8 cellular contexts compared by ENCODE assay signal in the genomic region with DNA sequence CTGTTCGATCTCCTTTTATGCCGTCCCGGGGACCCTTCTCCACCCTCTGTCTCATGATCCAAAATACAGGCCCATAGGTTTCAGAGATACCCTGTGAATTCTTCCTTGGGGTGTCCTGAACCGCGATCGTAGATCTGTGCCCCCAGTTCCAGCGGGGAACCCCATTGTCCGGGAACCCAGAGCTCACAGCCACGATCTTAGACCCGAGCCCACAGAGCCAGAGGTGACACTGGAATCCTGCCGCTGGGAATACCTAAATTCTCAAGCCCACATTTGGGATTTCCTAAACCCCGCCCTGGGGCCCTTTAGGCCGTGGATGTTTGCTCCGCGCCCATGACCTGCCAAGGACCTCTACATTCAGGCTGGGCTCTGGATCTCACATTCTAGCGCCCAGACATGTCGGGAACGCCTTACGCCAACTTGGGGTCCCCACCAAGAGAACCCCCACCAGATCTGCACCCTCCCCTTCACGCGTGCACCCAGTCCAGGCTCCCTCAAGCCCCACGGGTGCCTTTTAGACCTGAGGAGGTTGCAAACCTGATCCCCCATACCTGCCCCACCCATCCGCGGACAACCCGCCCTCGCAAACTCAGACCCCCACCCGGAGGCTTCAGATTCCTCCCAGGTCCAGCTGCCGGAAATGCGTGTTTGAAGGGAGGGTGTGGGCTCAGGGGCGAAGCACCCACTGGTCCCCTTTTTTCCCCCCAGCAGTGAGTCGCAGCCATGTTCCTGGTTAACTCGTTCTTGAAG. TPM values are rescaled to one million over a fixed set of nuclear protein-coding genes. Genes with fewer than 3 reads are reported as not detected.
DNase-seq lines count a peak whose midpoint lies in the region; ATAC-seq, FAIRE-seq and TF ChIP-seq lines count a peak whose summit lies in the region.

No MANE protein-coding gene starts in this region.

- intact Hi-C loops in PC-9 (cut with micrococcal nuclease; ENCODE audit: unreplicated experiment), result no loop called here
- intact Hi-C loops in Right ventricle myocardium superior (cut with DNase I), result no loop called here
- intact Hi-C loops in pancreas (cut with DNase I), result no loop called here

- peaks cover 43% of the 10 kb centered on the region for H3K79me2 ChIP-seq in PC-9 (ENCODE audit: low read depth)

- H3K4me1 ChIP-seq in HUES48 (ENCODE audit: control insufficient read depth, insufficient read depth, low read length) (peaks cover 5% of the 10 kb centered on the region; the same call in 1 of the 2 replicates), PC-9 (replicated peaks; ENCODE audit: insufficient read depth) (peaks cover 44% of the 10 kb centered on the region), pancreas (peaks cover 0 to 18% (median 0%) of the 10 kb centered on the region in 3 donors)

- CTCF ChIA-PET in PC-9 (lab: Charles Lee), result interaction anchor here (1.4 kb wide), 1 partner anchor 12 kb away, joined by 4 read pairs; no protein-coding TSS in a partner anchor

- H2AFZ ChIP-seq in PC-9, result 0 out of 2 replicates have a peak overlapping the region, but pooled peaks have one; percentile 36

- H3K4me2 ChIP-seq in PC-9, result peak overlapping the region; percentile 77

- peak overlapping the region; percentile 88 for H3K9ac ChIP-seq in HUES48 (ENCODE audit: low read depth, low read length)

- peaks cover 62% of the 10 kb centered on the region for H3F3A ChIP-seq in PC-9 (ENCODE audit: insufficient read depth, low read depth)

- DNase-seq in stimulated activated CD4-positive, alpha-beta T cell treated with anti-CD3 and anti-CD28 coated beads, Interleukin-12 subunit alpha, Interleukin-12 subunit beta, amount 100 ng/mL, for 24 hours (ENCODE audit: low read depth in 2 of 2), result peak; percentile 22 to 45
- no peak for DNase-seq in stimulated activated CD4-positive, alpha-beta T cell treated with anti-CD3 and anti-CD28 coated beads, Interleukin-1b, Interleukin-23, amount 100 ng/mL, for 48 hours
- DNase-seq in PC-9 (peak; percentile 19 to 42), Right ventricle myocardium superior (peak; percentile 62), pancreas (peak in 5 of 6 donors; percentile 45 to 81 (median 56)), hippocampal formation (lab: John Stamatoyannopoulos, UW) (no peak)
- DNase-seq in activated naive CD4-positive, alpha-beta T cell treated with anti-CD3 and anti-CD28 coated beads, Interleukin-2, amount 50 U/mL, for 72 hours (ENCODE audit: low spot score in 2 of 2), result peak; percentile 37 to 65

- H3K27me3 ChIP-seq in HUES48 (ENCODE audit: control insufficient read depth, insufficient read depth, low read length) (no peaks in the 10 kb centered on the region), PC-9 (ENCODE audit: insufficient read depth, low read depth) (no peaks in the 10 kb centered on the region), pancreas (no peaks in the 10 kb centered on the region)

- H3K9me2 ChIP-seq in PC-9 (ENCODE audit: insufficient read depth), result no peaks in the 10 kb centered on the region

- peaks cover 30% of the 10 kb centered on the region for H4K20me1 ChIP-seq in PC-9 (ENCODE audit: insufficient read depth)

- WGBS in pancreas, 2 donors, result 0 to 1% methylated on average over 32 of the region's 32 CpGs

- H3K9me3 Mint-ChIP-seq in activated naive CD4-positive, alpha-beta T cell treated with anti-CD3 and anti-CD28 coated beads, Interleukin-2, amount 50 U/mL, for 72 hours, result peaks cover 4 to 5% of the 10 kb centered on the region in 2 donors

- TSS peak; percentile 89 for BruUV-seq in PC-9 (replicated peaks; lab: Mats Ljungman, UMichigan)

- POLR2A ChIA-PET in PC-9 (lab: Charles Lee; ENCODE audit: unreplicated experiment), result interaction anchor here (0.6 to 1.0 kb wide), 3 partner anchors 13 to 284 kb away, joined by 3 to 5 read pairs (median 4); no protein-coding TSS in a partner anchor

- no peaks in the 10 kb centered on the region for H3K9me3 ChIP-seq in HUES48 (ENCODE audit: control insufficient read depth, insufficient read depth, low read length)
- no peaks in the 10 kb centered on the region for H3K9me3 ChIP-seq in PC-9 (ENCODE audit: insufficient read depth, low read depth)
- H3K9me3 ChIP-seq in pancreas, result no peaks in the 10 kb centered on the region

- H3K4me3 ChIP-seq in HUES48 (ENCODE audit: low read depth, low read length) (peak overlapping the region; percentile 99), PC-9 (peak overlapping the region; percentile 98), pancreas (peak overlapping the region; percentile 68 to 95 (median 80))

- peak; percentile 19 to 51 for ATAC-seq in activated naive CD4-positive, alpha-beta T cell treated with anti-CD3 and anti-CD28 coated beads, Interleukin-2, amount 50 U/mL, for 72 hours
- ATAC-seq in Right ventricle myocardium superior (ENCODE audit: poor library complexity), result peak; percentile 40
- peak; percentile 20 to 37 (median 22) for ATAC-seq in pancreas

- H3K27ac Mint-ChIP-seq in activated naive CD4-positive, alpha-beta T cell treated with anti-CD3 and anti-CD28 coated beads, Interleukin-2, amount 50 U/mL, for 72 hours, result peak overlapping the region; percentile 95 to 99

- TF ChIP-seq CTCF in PC-9 (conservative IDR thresholded peaks at IDR 0.05) (no peak), pancreas (IDR thresholded peaks at IDR 0.05) (no peak)

- H3K36me3 ChIP-seq in HUES48 (ENCODE audit: control insufficient read depth, insufficient read depth, low read length) (peaks cover 26% of the 10 kb centered on the region), PC-9 (ENCODE audit: low read depth) (peaks cover 28% of the 10 kb centered on the region), pancreas (peaks cover 0 to 22% (median 5%) of the 10 kb centered on the region in 3 donors)

- peaks cover 20 to 25% of the 10 kb centered on the region in 2 donors for H3K36me3 Mint-ChIP-seq in activated naive CD4-positive, alpha-beta T cell treated with anti-CD3 and anti-CD28 coated beads, Interleukin-2, amount 50 U/mL, for 72 hours

- FAIRE-seq in pancreas (lab: Jason Lieb, UNC), result no peak

- H3K27ac ChIP-seq in HUES48 (ENCODE audit: low read depth, low read length) (peak overlapping the region; percentile 96), PC-9 (peak overlapping the region; percentile 96), pancreas (peak overlapping the region; percentile 86 to 97 (median 96))

RNA-seq across cellular contexts. Expression of a gene that starts 0.6 kb away (rescaled TPM):
- total RNA-seq in PC-9 (2021), result 1,014 and 1,177 TPM in 2 replicates
- total RNA-seq in activated naive CD4-positive, alpha-beta T cell treated with anti-CD3 and anti-CD28 coated beads, Interleukin-2, amount 50 U/mL, for 72 hours, result 100 to 1,000 TPM; 234 to 377 TPM
- 781 TPM for total RNA-seq in Right ventricle myocardium superior
- 100 to 1,000 TPM; 124 to 273 (median 175) TPM for total RNA-seq in pancreas
- 100 to 1,000 TPM; 260 to 271 TPM for polyA plus RNA-seq in pancreas

RNA-seq across cellular contexts. Expression of a gene that starts 11.8 kb away (rescaled TPM):
- not detected in 2 replicates for total RNA-seq in PC-9 (2021)
- not detected for total RNA-seq in activated naive CD4-positive, alpha-beta T cell treated with anti-CD3 and anti-CD28 coated beads, Interleukin-2, amount 50 U/mL, for 72 hours
- 3,311 TPM for total RNA-seq in Right ventricle myocardium superior
- 10 to 100 TPM in 5 of 6 donors, 1 to 10 TPM in 1; 4.1 to 25.3 (median 15.1) TPM for total RNA-seq in pancreas
- polyA plus RNA-seq in pancreas, result 10 to 100 TPM; 13.6 to 31.0 TPM

RNA-seq across cellular contexts. Expression of a gene that starts 25.2 kb away (rescaled TPM):
- 126 and 150 TPM in 2 replicates for total RNA-seq in PC-9 (2021)
- total RNA-seq in activated naive CD4-positive, alpha-beta T cell treated with anti-CD3 and anti-CD28 coated beads, Interleukin-2, amount 50 U/mL, for 72 hours, result 100 to 1,000 TPM in 1 of 2 donors, 10 to 100 TPM in 1; 94.4 to 107 TPM
- 95.8 TPM for total RNA-seq in Right ventricle myocardium superior
- total RNA-seq in pancreas, result 10 to 100 TPM; 22.3 to 65.0 (median 32.3) TPM
- polyA plus RNA-seq in pancreas, result 100 to 1,000 TPM in 1 of 2 donors, 10 to 100 TPM in 1; 72.6 to 131 TPM

RNA-seq across cellular contexts. Expression of a gene that starts 25.8 kb away (rescaled TPM):
- total RNA-seq in PC-9 (2021) (92.2 and 131 TPM in 2 replicates), Right ventricle myocardium superior (145 TPM), pancreas (10 to 100 TPM; 29.8 to 40.6 (median 35.3) TPM)
- 10 to 100 TPM; 39.1 to 66.3 TPM for total RNA-seq in activated naive CD4-positive, alpha-beta T cell treated with anti-CD3 and anti-CD28 coated beads, Interleukin-2, amount 50 U/mL, for 72 hours
- 10 to 100 TPM; 45.7 to 58.0 TPM for polyA plus RNA-seq in pancreas

RNA-seq across cellular contexts. Expression of a gene that starts 29.5 kb away (rescaled TPM):
- total RNA-seq in PC-9 (2021) (not detected in 2 replicates), Right ventricle myocardium superior (not detected), pancreas (not detected)
- not detected for total RNA-seq in activated naive CD4-positive, alpha-beta T cell treated with anti-CD3 and anti-CD28 coated beads, Interleukin-2, amount 50 U/mL, for 72 hours
- not detected for polyA plus RNA-seq in pancreas

Comparison
In these comparisons a context has a peak if more than half of its experiments do, and no peak if none do; other contexts are left out.
1. DNase-seq: peak in stimulated activated CD4-positive, alpha-beta T cell treated with anti-CD3 and anti-CD28 coated beads, Interleukin-12 subunit alpha, Interleukin-12 subunit beta, amount 100 ng/mL, for 24 hours (2 of 2), PC-9 (2 of 2), activated naive CD4-positive, alpha-beta T cell treated with anti-CD3 and anti-CD28 coated beads, Interleukin-2, amount 50 U/mL, for 72 hours (2 of 2), Right ventricle myocardium superior (single experiment) and pancreas (5 of 6); none in stimulated activated CD4-positive, alpha-beta T cell treated with anti-CD3 and anti-CD28 coated beads, Interleukin-1b, Interleukin-23, amount 100 ng/mL, for 48 hours (single experiment) and hippocampal formation (0 of 2).
2. RNA of a gene that starts 11.8 kb away (total RNA-seq): 3,311 TPM in Right ventricle myocardium superior (single experiment); 4.1 to 25.3 TPM in pancreas, not detected in PC-9 and not detected in activated naive CD4-positive, alpha-beta T cell treated with anti-CD3 and anti-CD28 coated beads, Interleukin-2, amount 50 U/mL, for 72 hours; every median in the first group is over 100 times any median in the second.
3. Peak in every context shown above with its lines, with median percentiles within 50 percentile points of each other: H3K27ac ChIP-seq, H3K4me3 ChIP-seq and ATAC-seq.